In genomic region chrX:45711231-45711630, GRCh38 we compare ENCODE assay signal across 20 cellular contexts.
A peak's percentile ranks its signal among the peaks of the same experiment; 100 is the strongest.
DNase-seq lines count a peak whose midpoint lies in the region; ATAC-seq, FAIRE-seq and TF ChIP-seq lines count a peak whose summit lies in the region.
"Had no signal": no experiment of that assay in that cellular context is flagged by ENCODE, and none has a peak within 500 bp of the region (broad histone marks: within the 10 kb centered on the region; RNA-seq: fewer than 3 reads in every experiment).

No MANE protein-coding gene starts in this region.

- peaks cover 0 to under 1% of the 10 kb centered on the region in 2 donors for H3K9me3 Mint-ChIP-seq in activated T-cell treated with anti-CD3 and anti-CD28 coated beads, Interleukin-2, amount 50 U/mL, for 72 hours
- H3K9me3 Mint-ChIP-seq: activated naive CD4-positive, alpha-beta T cell treated with anti-CD3 and anti-CD28 coated beads, Interleukin-2, amount 10 ng/mL, durations not matched to agents 7 days and 5 days; WTC11 had no signal

- H3K4me1 Mint-ChIP-seq in activated T-cell treated with anti-CD3 and anti-CD28 coated beads, Interleukin-2, amount 50 U/mL, for 72 hours (ENCODE audit: low read depth): peaks cover 57% of the 10 kb centered on the region
- H3K4me1 Mint-ChIP-seq: WTC11 had no signal

- peak overlapping the region; percentile 79 for H3K4me2 ChIP-seq in OCI-LY3 (ENCODE audit: low read length)
- peak overlapping the region; percentile 63 for H3K4me2 ChIP-seq in skeletal muscle satellite cell (ENCODE audit: low read length)

- H3K27me3 ChIP-seq in OCI-LY3 (ENCODE audit: low read depth, low read length): peaks cover 13% of the 10 kb centered on the region
- no peaks in the 10 kb centered on the region for H3K27me3 ChIP-seq in bronchial epithelial cell (ENCODE audit: control insufficient read depth, insufficient read depth, low read length)
- no peaks in the 10 kb centered on the region for H3K27me3 ChIP-seq in skeletal muscle satellite cell (ENCODE audit: control insufficient read depth, insufficient read depth, low read length)
- H3K27me3 ChIP-seq: BE2C, left lung had no signal

- no peak for FAIRE-seq in bronchial epithelial cell (lab: Jason Lieb, UNC)
- FAIRE-seq: G401.6, urothelium cell line had no signal

- H3K4me3 Mint-ChIP-seq in activated T-cell treated with anti-CD3 and anti-CD28 coated beads, Interleukin-2, amount 50 U/mL, for 72 hours: peak overlapping the region; percentile 36 to 79
- H3K4me3 Mint-ChIP-seq: activated naive CD4-positive, alpha-beta T cell treated with anti-CD3 and anti-CD28 coated beads, Interleukin-2, amount 10 ng/mL, durations not matched to agents 7 days and 5 days; WTC11 had no signal

- peak overlapping the region; percentile 39 for H3K27ac Mint-ChIP-seq in activated T-cell treated with anti-CD3 and anti-CD28 coated beads, Interleukin-2, amount 50 U/mL, for 72 hours
- H3K27ac Mint-ChIP-seq: activated naive CD4-positive, alpha-beta T cell treated with anti-CD3 and anti-CD28 coated beads, Interleukin-2, amount 10 ng/mL, durations not matched to agents 7 days and 5 days; WTC11 had no signal

- H3K4me3 ChIP-seq in OCI-LY3 (ENCODE audit: low read length) (peak overlapping the region; percentile 42), bronchial epithelial cell (ENCODE audit: low read depth, low read length) (no peak overlapping the region), skeletal muscle satellite cell (ENCODE audit: low read length) (no peak overlapping the region)
- H3K4me3 ChIP-seq: left lung had no signal

- peak overlapping the region; percentile 87; the same call in 1 of the 2 replicates for H3K27ac ChIP-seq in OCI-LY3 (ENCODE audit: low read length)
- H3K27ac ChIP-seq: left lung had no signal

- H2AFZ ChIP-seq in OCI-LY3 (ENCODE audit: low read depth, low read length): no peak overlapping the region

- H3K27me3 Mint-ChIP-seq in activated T-cell treated with anti-CD3 and anti-CD28 coated beads, Interleukin-2, amount 50 U/mL, for 72 hours (ENCODE audit: low read depth): peaks cover 20% of the 10 kb centered on the region
- H3K27me3 Mint-ChIP-seq: activated naive CD4-positive, alpha-beta T cell treated with anti-CD3 and anti-CD28 coated beads, Interleukin-2, amount 10 ng/mL, durations not matched to agents 7 days and 5 days had no signal

- no peaks in the 10 kb centered on the region for H3K9me3 ChIP-seq in OCI-LY3 (ENCODE audit: insufficient read depth, low read length)
- H3K9me3 ChIP-seq in skeletal muscle satellite cell (replicated peaks; ENCODE audit: low read length): no peaks in the 10 kb centered on the region
- H3K9me3 ChIP-seq: BE2C, left lung had no signal

- no peaks in the 10 kb centered on the region for H3K79me2 ChIP-seq in OCI-LY3 (ENCODE audit: low read length)

- no peak for TF ChIP-seq CTCF in OCI-LY3 (IDR thresholded peaks at IDR 0.05; ENCODE audit: low read depth, low read length)
- no peak for TF ChIP-seq CTCF in bronchial epithelial cell (IDR thresholded peaks at IDR 0.05; ENCODE audit: insufficient read depth, low read length, severe bottlenecking)

- no peak for ATAC-seq in activated T-cell treated with anti-CD3 and anti-CD28 coated beads, Interleukin-2, amount 50 U/mL, for 72 hours (replicated peaks in 1 of 2)
- ATAC-seq in GM19397 (IDR thresholded peaks at IDR 0.05; ENCODE audit: unreplicated experiment) (no peak), HG02759 (IDR thresholded peaks at IDR 0.05; ENCODE audit: unreplicated experiment) (no peak)
- ATAC-seq: left lung, Right ventricle myocardium inferior, WTC11 had no signal

- no peak for DNase-seq in activated T-cell treated with anti-CD3 and anti-CD28 coated beads, Interleukin-2, amount 50 U/mL, for 72 hours
- DNase-seq in activated T-cell treated with anti-CD3 and anti-CD28 coated beads, Interleukin-2, amount 50 U/mL, for 1 hour: no peak
- DNase-seq in bronchial epithelial cell (ENCODE audit: low read depth) (peak; percentile 12), HuH-7.5 (ENCODE audit: low spot score) (no peak)
- DNase-seq: activated naive CD4-positive, alpha-beta T cell treated with anti-CD3 and anti-CD28 coated beads, Interleukin-2, amount 10 ng/mL, durations not matched to agents 7 days and 5 days; BE2C; left lung; NCI-H1048; NCI-H345; nucleus accumbens; stimulated activated CD4-positive, alpha-beta T cell treated with anti-CD3 and anti-CD28 coated beads, Interleukin-15, amount 100 ng/mL, for 24 hours; stimulated activated CD8-positive, alpha-beta memory T cell treated with anti-CD3 and anti-CD28 coated beads, Interleukin-4, amount 100 ng/mL, for 48 hours had no signal

- H3K36me3 ChIP-seq in OCI-LY3 (replicated peaks; ENCODE audit: low read depth, low read length) (no peaks in the 10 kb centered on the region), bronchial epithelial cell (ENCODE audit: control insufficient read depth, insufficient read depth, low read length) (no peaks in the 10 kb centered on the region), skeletal muscle satellite cell (ENCODE audit: insufficient read depth, low read length) (no peaks in the 10 kb centered on the region)
- H3K36me3 ChIP-seq: BE2C, left lung had no signal

- H3K9ac ChIP-seq in OCI-LY3 (ENCODE audit: low read length): peak overlapping the region; percentile 42; the same call in 1 of the 2 replicates
- peak overlapping the region; percentile 80 for H3K9ac ChIP-seq in skeletal muscle satellite cell (ENCODE audit: low read depth, low read length)

- H4K20me1 ChIP-seq in OCI-LY3 (ENCODE audit: insufficient read depth, low read length): no peaks in the 10 kb centered on the region

- peaks cover 67% of the 10 kb centered on the region for H3K4me1 ChIP-seq in OCI-LY3 (ENCODE audit: low read length)
- H3K4me1 ChIP-seq in skeletal muscle satellite cell (ENCODE audit: control insufficient read depth, insufficient read depth, low read length): peaks cover 74% of the 10 kb centered on the region
- H3K4me1 ChIP-seq: BE2C had no signal

- peaks cover 0 to 2% of the 10 kb centered on the region in 2 donors for H3K36me3 Mint-ChIP-seq in activated T-cell treated with anti-CD3 and anti-CD28 coated beads, Interleukin-2, amount 50 U/mL, for 72 hours (ENCODE audit: insufficient read depth in 2 of 2)
- H3K36me3 Mint-ChIP-seq: activated naive CD4-positive, alpha-beta T cell treated with anti-CD3 and anti-CD28 coated beads, Interleukin-2, amount 10 ng/mL, durations not matched to agents 7 days and 5 days; WTC11 had no signal
